ENCODE assay signal across 8 cellular contexts in the genomic region with DNA sequence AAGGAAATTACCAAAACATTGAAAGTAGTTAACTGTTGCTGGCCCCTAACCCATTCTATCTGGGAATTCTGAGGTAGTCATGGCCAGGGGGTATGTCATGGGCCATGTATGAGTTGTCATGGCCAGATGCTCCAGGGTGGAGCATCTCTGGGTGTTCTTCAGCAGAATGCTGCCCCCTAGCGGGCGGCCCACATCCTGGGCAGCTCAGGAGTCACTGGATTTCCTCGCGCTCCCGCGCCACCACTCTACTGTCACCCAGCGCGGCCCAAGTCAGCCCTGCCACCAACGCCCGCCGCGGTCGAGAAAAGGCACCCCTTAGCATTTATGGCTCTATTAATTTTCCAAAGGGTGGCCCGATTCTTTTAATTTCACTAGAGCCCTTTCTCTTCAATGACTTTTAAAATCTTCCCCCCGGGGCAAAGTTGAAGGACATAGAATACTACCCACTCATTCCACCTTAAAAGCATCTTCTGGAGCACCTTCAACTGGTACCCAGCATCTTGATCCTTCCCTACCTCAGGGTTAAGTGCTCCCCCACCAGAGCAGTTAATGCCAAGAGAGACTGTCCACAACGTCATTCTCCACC. TPM values are rescaled to one million over a fixed set of nuclear protein-coding genes. Genes with fewer than 3 reads are reported as not detected.
DNase-seq lines count a peak whose midpoint lies in the region; ATAC-seq and TF ChIP-seq lines count a peak whose summit lies in the region.

No MANE protein-coding gene starts in this region.

- H3K36me3 Mint-ChIP-seq in activated T-helper 17 cell treated with anti-CD3 and anti-CD28 coated beads, Interleukin-2, amount 50 U/mL, for 72 hours (ENCODE audit: low read depth): no peaks in the 10 kb centered on the region

- no peak overlapping the region for H3K4me3 Mint-ChIP-seq in activated T-helper 17 cell treated with anti-CD3 and anti-CD28 coated beads, Interleukin-2, amount 50 U/mL, for 72 hours

- intact Hi-C loops in Right ventricle myocardium inferior (cut with DNase I): loop anchor here (5.0 kb wide), 1 partner anchor 237 kb away; no protein-coding TSS in a partner anchor

- peak; percentile 67 for TF ChIP-seq CTCF in AG04449 (IDR thresholded peaks at IDR 0.05; ENCODE audit: insufficient read depth, low read length, missing control alignments)

- H3K27ac Mint-ChIP-seq in activated T-helper 17 cell treated with anti-CD3 and anti-CD28 coated beads, Interleukin-2, amount 50 U/mL, for 72 hours: no peak overlapping the region

- POLR2A ChIA-PET in AG04449 (lab: Yijun Ruan, JAX): no interaction called here

- CTCF ChIA-PET in AG04449 (lab: Yijun Ruan, JAX): interaction anchor here (0.6 to 16.1 kb wide), 21 partner anchors 12 to 273 kb away, joined by 3 to 1155 read pairs (median 4); a partner anchor contains a TSS

- no peaks in the 10 kb centered on the region for H3K4me1 Mint-ChIP-seq in activated T-helper 17 cell treated with anti-CD3 and anti-CD28 coated beads, Interleukin-2, amount 50 U/mL, for 72 hours

- DNase-seq in AG04449 (ENCODE audit: low read depth, low spot score): no peak
- DNase-seq in NOMO-1 treated with dmso at 0.1 percent for 144 hours (lab: John Stamatoyannopoulos, UW; ENCODE audit: unreplicated experiment): peak; percentile 50
- DNase-seq in Right ventricle myocardium inferior (ENCODE audit: missing footprints): peak; percentile 90
- DNase-seq in stimulated activated CD4-positive, alpha-beta T cell treated with anti-CD3 and anti-CD28 coated beads, Interleukin-12 subunit alpha, Interleukin-12 subunit beta, amount 100 ng/mL, for 48 hours (ENCODE audit: low read depth in 2 of 3, low spot score in 1 of 3): peak; percentile 46 to 74 (median 57)
- no peak for DNase-seq in left lobe of liver (ENCODE audit: low spot score)

- peak; percentile 69 for ATAC-seq in GM18870 (IDR thresholded peaks at IDR 0.05; ENCODE audit: unreplicated experiment)
- ATAC-seq in HG03064 (IDR thresholded peaks at IDR 0.05; ENCODE audit: low read depth, unreplicated experiment): peak; percentile 76
- peak; percentile 97 for ATAC-seq in activated T-helper 17 cell treated with anti-CD3 and anti-CD28 coated beads, Interleukin-2, amount 50 U/mL, for 72 hours (replicated peaks)
- ATAC-seq in Right ventricle myocardium inferior: peak; percentile 56
- no peak for ATAC-seq in left lobe of liver

- no peaks in the 10 kb centered on the region for H3K9me3 Mint-ChIP-seq in activated T-helper 17 cell treated with anti-CD3 and anti-CD28 coated beads, Interleukin-2, amount 50 U/mL, for 72 hours

- no peaks in the 10 kb centered on the region for H3K27me3 Mint-ChIP-seq in activated T-helper 17 cell treated with anti-CD3 and anti-CD28 coated beads, Interleukin-2, amount 50 U/mL, for 72 hours

- no peak overlapping the region for H3K4me3 ChIP-seq in AG04449 (ENCODE audit: low read depth, low read length)

RNA-seq across cellular contexts. Expression of a gene that starts 41.6 kb away (rescaled TPM):
- not detected for total RNA-seq in activated T-helper 17 cell treated with anti-CD3 and anti-CD28 coated beads, Interleukin-2, amount 50 U/mL, for 72 hours
- total RNA-seq in Right ventricle myocardium inferior (114 TPM), left lobe of liver (14.2 TPM)

Comparison
In these comparisons a context has a peak if more than half of its experiments do, and no peak if none do; other contexts are left out.
1. DNase-seq: peak in NOMO-1 treated with dmso at 0.1 percent for 144 hours (single experiment), Right ventricle myocardium inferior (single experiment) and stimulated activated CD4-positive, alpha-beta T cell treated with anti-CD3 and anti-CD28 coated beads, Interleukin-12 subunit alpha, Interleukin-12 subunit beta, amount 100 ng/mL, for 48 hours (3 of 3); none in AG04449 (single experiment) and left lobe of liver (single experiment).
2. RNA of a gene that starts 41.6 kb away (total RNA-seq): 114 TPM in Right ventricle myocardium inferior (single experiment) and 14.2 TPM in left lobe of liver (single experiment); not detected in activated T-helper 17 cell treated with anti-CD3 and anti-CD28 coated beads, Interleukin-2, amount 50 U/mL, for 72 hours; every median in the first group is over 10 times any median in the second.